Comparison of ENCODE assay signal across 12 cellular contexts in the genomic region with DNA sequence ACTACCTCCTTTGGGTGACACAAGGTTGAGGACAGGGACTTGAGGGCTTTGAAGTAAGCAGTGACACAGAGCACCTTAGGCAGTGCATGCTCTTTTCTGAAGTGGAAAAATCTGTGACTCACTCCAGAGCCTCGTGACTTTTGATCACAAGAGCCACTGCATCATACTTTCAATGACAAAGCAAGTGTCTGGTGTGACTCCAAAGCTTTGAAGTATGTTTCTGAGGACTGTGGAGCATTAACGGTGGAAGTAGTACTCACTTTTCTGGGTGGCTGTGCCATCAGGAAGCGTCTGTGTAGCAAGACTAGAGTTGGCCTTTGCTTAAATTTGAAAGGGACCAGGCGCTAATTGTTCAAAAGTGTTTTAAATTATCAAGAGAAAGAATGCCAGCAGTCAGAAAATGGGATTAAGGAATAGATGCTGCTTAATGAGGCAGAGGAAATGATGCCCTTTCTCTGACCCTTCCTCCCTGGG.
DNase-seq lines count a peak whose midpoint lies in the region; ATAC-seq and TF ChIP-seq lines count a peak whose summit lies in the region.
"Had no signal": no experiment of that assay in that cellular context is flagged by ENCODE, and none has a peak within 500 bp of the region (broad histone marks: within the 10 kb centered on the region; RNA-seq: fewer than 3 reads in every experiment).

No MANE protein-coding gene starts in this region.

- peaks cover 0 to 15% of the 10 kb centered on the region in 2 donors for H3K4me1 ChIP-seq in thyroid gland
- H3K4me1 ChIP-seq: pancreas had no signal

- no peak for TF ChIP-seq POLR2A in thyroid gland (IDR thresholded peaks at IDR 0.05)

- no peaks in the 10 kb centered on the region for H3K36me3 Mint-ChIP-seq in activated T-helper 17 cell treated with anti-CD3 and anti-CD28 coated beads, Interleukin-2, amount 50 U/mL, for 72 hours (ENCODE audit: low read depth)
- H3K36me3 Mint-ChIP-seq: IgD-negative memory B cell had no signal

- no peaks in the 10 kb centered on the region for H3K36me3 ChIP-seq in thyroid gland
- H3K36me3 ChIP-seq: pancreas had no signal

- DNase-seq in Right ventricle myocardium inferior (ENCODE audit: missing footprints) (no peak), cardiac septum (ENCODE audit: low spot score) (no peak), iris pigment epithelial cell (ENCODE audit: low read depth) (peak; percentile 25), thyroid gland (peak; percentile 60 to 64), SHP77 (lab: John Stamatoyannopoulos, UW) (no peak)
- DNase-seq: NCI-H524 treated with DMSO at 0.1 percent for 48 hours, pancreas had no signal

- no peak overlapping the region for H3K4me3 Mint-ChIP-seq in activated T-helper 17 cell treated with anti-CD3 and anti-CD28 coated beads, Interleukin-2, amount 50 U/mL, for 72 hours
- H3K4me3 Mint-ChIP-seq: IgD-negative memory B cell had no signal

- ATAC-seq in Right ventricle myocardium inferior (peak; percentile 47), HG03520 (IDR thresholded peaks at IDR 0.05; ENCODE audit: unreplicated experiment) (no peak), GM19395 (IDR thresholded peaks at IDR 0.05; ENCODE audit: unreplicated experiment) (no peak)
- peak; percentile 80 for ATAC-seq in activated T-helper 17 cell treated with anti-CD3 and anti-CD28 coated beads, Interleukin-2, amount 50 U/mL, for 72 hours (replicated peaks)

- H3K4me3 ChIP-seq in thyroid gland (replicated peaks in 1 of 3) = no peak overlapping the region
- H3K4me3 ChIP-seq: pancreas had no signal

- H3K27me3 ChIP-seq in thyroid gland = no peaks in the 10 kb centered on the region
- H3K27me3 ChIP-seq: pancreas had no signal

- TF ChIP-seq CTCF in thyroid gland (IDR thresholded peaks at IDR 0.05) = peak in 1 of 6 experiments; percentile 7

- peaks cover 7% of the 10 kb centered on the region for H3K27me3 Mint-ChIP-seq in activated T-helper 17 cell treated with anti-CD3 and anti-CD28 coated beads, Interleukin-2, amount 50 U/mL, for 72 hours

- WGBS in thyroid gland, 2 donors = 41 to 43% methylated on average over 4 of the region's 4 CpGs

- no peak overlapping the region for H3K27ac Mint-ChIP-seq in activated T-helper 17 cell treated with anti-CD3 and anti-CD28 coated beads, Interleukin-2, amount 50 U/mL, for 72 hours
- H3K27ac Mint-ChIP-seq: activated T-helper 2 cell treated with anti-CD3 and anti-CD28 coated beads, Interferon-gamma antibody, Interleukin-2, Interleukin-4, amounts not matched to agents 10 μg/mL and 5 μg/mL and 100 μg/mL, durations not matched to agents 14 hours and 24 hours and 36 hours; IgD-negative memory B cell had no signal

- peaks cover 5% of the 10 kb centered on the region for H3K4me1 Mint-ChIP-seq in activated T-helper 17 cell treated with anti-CD3 and anti-CD28 coated beads, Interleukin-2, amount 50 U/mL, for 72 hours
- H3K4me1 Mint-ChIP-seq: IgD-negative memory B cell had no signal

- H3K9me3 ChIP-seq in thyroid gland = no peaks in the 10 kb centered on the region
- H3K9me3 ChIP-seq: pancreas had no signal

- intact Hi-C loops in Right ventricle myocardium inferior (cut with DNase I) = no loop called here
- intact Hi-C loops in cardiac septum (cut with DNase I) = no loop called here
- intact Hi-C loops in thyroid gland (cut with DNase I) = no loop called here

- peaks cover 5% of the 10 kb centered on the region for H3K9me3 Mint-ChIP-seq in activated T-helper 17 cell treated with anti-CD3 and anti-CD28 coated beads, Interleukin-2, amount 50 U/mL, for 72 hours
- H3K9me3 Mint-ChIP-seq: activated T-helper 2 cell treated with anti-CD3 and anti-CD28 coated beads, Interferon-gamma antibody, Interleukin-2, Interleukin-4, amounts not matched to agents 10 μg/mL and 5 μg/mL and 100 μg/mL, durations not matched to agents 14 hours and 24 hours and 36 hours had no signal

- H3K27ac ChIP-seq in thyroid gland = peak overlapping the region; percentile 43 to 65 (median 49)
- H3K27ac ChIP-seq: pancreas had no signal

Comparison
In these comparisons a context has a peak if more than half of its experiments do, and no peak if none do; other contexts are left out.
1. ATAC-seq: peak in Right ventricle myocardium inferior (single experiment) and activated T-helper 17 cell treated with anti-CD3 and anti-CD28 coated beads, Interleukin-2, amount 50 U/mL, for 72 hours (single experiment); none in HG03520 (single experiment) and GM19395 (single experiment).
2. DNase-seq: peak in iris pigment epithelial cell (single experiment) and thyroid gland (2 of 2); none in Right ventricle myocardium inferior (single experiment), cardiac septum (single experiment) and SHP77 (0 of 2).